8 cellular contexts compared by ENCODE assay signal in the genomic region with DNA sequence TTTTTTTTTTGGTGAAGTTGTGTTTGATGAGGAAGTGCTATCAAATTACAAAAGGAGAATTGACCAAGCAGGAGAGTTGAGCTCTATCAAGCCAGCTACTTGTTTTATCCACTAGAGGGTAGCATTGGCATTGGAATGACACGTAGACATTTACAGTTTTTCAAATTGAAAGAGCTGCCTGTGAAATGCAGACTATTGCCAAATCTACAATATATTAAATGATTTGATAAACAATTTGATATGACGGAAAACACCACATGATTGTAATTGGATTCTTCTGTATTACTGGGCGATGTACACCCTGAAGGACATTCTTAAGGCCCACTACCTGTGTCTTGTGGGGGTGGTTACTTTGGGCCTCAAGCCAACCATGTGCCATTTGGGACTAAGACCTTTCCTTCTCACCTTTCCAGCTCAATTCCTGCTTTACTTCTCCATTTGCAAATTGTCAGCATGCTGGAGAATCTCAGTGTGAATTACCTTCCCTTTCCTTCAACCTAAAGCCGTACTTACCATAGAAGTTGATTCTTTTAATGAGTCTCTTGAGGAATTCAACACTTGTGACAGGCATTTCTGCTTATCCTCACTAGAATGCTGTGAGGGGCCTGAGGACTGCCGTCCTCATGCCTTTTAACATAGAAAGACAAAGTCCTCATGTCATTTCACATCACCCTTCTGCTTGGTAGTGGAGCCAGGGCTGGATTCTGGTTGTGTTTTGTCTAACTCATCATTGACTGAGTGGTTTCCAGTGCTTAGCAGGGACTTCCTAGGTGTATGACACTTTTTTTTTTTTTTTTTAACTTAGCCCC.
DNase-seq lines count a peak whose midpoint lies in the region; ATAC-seq, FAIRE-seq and TF ChIP-seq lines count a peak whose summit lies in the region.

No MANE protein-coding gene starts in this region.

- H3K27ac Mint-ChIP-seq in osteocyte (ENCODE audit: unreplicated experiment), result no peak overlapping the region

- no peaks in the 10 kb centered on the region for H3K9me3 Mint-ChIP-seq in osteocyte (ENCODE audit: unreplicated experiment)

- no peak overlapping the region for H3K4me3 Mint-ChIP-seq in osteocyte (ENCODE audit: unreplicated experiment)

- H3K36me3 Mint-ChIP-seq in osteocyte (ENCODE audit: unreplicated experiment), result no peaks in the 10 kb centered on the region

- DNase-seq in AG08395 (ENCODE audit: low spot score) (peak; percentile 75), GM12891 (ENCODE audit: insufficient read length, low spot score) (peak; percentile 17), NCI-H146 treated with DMSO at 0.1 percent for 48 hours (lab: John Stamatoyannopoulos, UW; ENCODE audit: unreplicated experiment) (peak; percentile 76), SKM-1 (lab: John Stamatoyannopoulos, UW; ENCODE audit: unreplicated experiment) (peak; percentile 71), fibroblast of the conjunctiva (ENCODE audit: low read depth) (peak; percentile 60), osteocyte (ENCODE audit: extremely low spot score, unreplicated experiment) (no peak)
- DNase-seq in stimulated activated CD4-positive, alpha-beta T cell treated with anti-CD3 and anti-CD28 coated beads, Interleukin-2, amount 100 ng/mL, for 24 hours, result no peak

- peaks cover 31% of the 10 kb centered on the region for H3K27me3 Mint-ChIP-seq in osteocyte (ENCODE audit: unreplicated experiment)

- TF ChIP-seq POLR2A in GM12891 (IDR thresholded peaks at IDR 0.05; ENCODE audit: low read depth, low read length), result no peak

- peak; percentile 70 for FAIRE-seq in GM12891 (lab: Jason Lieb, UNC)

- TF ChIP-seq CTCF in osteocyte (IDR thresholded peaks at IDR 0.05), result peak; percentile 86

- peak; percentile 81 for ATAC-seq in HG02852 (IDR thresholded peaks at IDR 0.05; ENCODE audit: unreplicated experiment)

- peaks cover 6% of the 10 kb centered on the region for H3K4me1 Mint-ChIP-seq in osteocyte (ENCODE audit: unreplicated experiment)

TF ChIP-seq in GM12891, 5 proteins besides CTCF, POLR2A, EP300 and RAD21:
- TF ChIP-seq SPI1 (IDR thresholded peaks at IDR 0.05; ENCODE audit: low read depth, low read length) (peak; percentile 51), POLR2AphosphoS5 (IDR thresholded peaks at IDR 0.05; ENCODE audit: low read depth, low read length) (no peak)

Comparison
In these comparisons a context has a peak if more than half of its experiments do, and no peak if none do; other contexts are left out.
1. DNase-seq: peak in AG08395 (single experiment), GM12891 (single experiment), NCI-H146 treated with DMSO at 0.1 percent for 48 hours (single experiment), SKM-1 (single experiment) and fibroblast of the conjunctiva (single experiment); none in osteocyte (single experiment) and stimulated activated CD4-positive, alpha-beta T cell treated with anti-CD3 and anti-CD28 coated beads, Interleukin-2, amount 100 ng/mL, for 24 hours (0 of 2).